Comparison of ENCODE assay signal across 8 cellular contexts in genomic region chr3:42014949-42015533, GRCh38. TPM values are rescaled to one million over a fixed set of nuclear protein-coding genes. Genes with fewer than 3 reads are reported as not detected.
A peak's percentile ranks its signal among the peaks of the same experiment; 100 is the strongest.
DNase-seq lines count a peak whose midpoint lies in the region; ATAC-seq and TF ChIP-seq lines count a peak whose summit lies in the region.

No MANE protein-coding gene starts in this region.

- TF ChIP-seq CTCF in endodermal cell (conservative IDR thresholded peaks at IDR 0.05) (no peak), vagina (IDR thresholded peaks at IDR 0.05) (no peak)

- H3K27me3 ChIP-seq in BLaER1 treated with 17β-estradiol and CSF1 and Interleukin-3, amounts not matched to agents 10 nM and 100 nM, result no peaks in the 10 kb centered on the region
- H3K27me3 ChIP-seq in HAP-1 (ENCODE audit: low read depth), result no peaks in the 10 kb centered on the region
- no peaks in the 10 kb centered on the region for H3K27me3 ChIP-seq in endodermal cell (ENCODE audit: control insufficient read depth, insufficient read depth, low read length, poor library complexity, severe bottlenecking)
- H3K27me3 ChIP-seq in vagina, result no peaks in the 10 kb centered on the region

- peak overlapping the region; percentile 93 to 100 (median 97) for H3K9ac ChIP-seq in BLaER1 treated with 17β-estradiol and CSF1 and Interleukin-3, amounts not matched to agents 10 nM and 100 nM
- H3K9ac ChIP-seq in endodermal cell (ENCODE audit: extremely low read depth, low read length, poor library complexity, severe bottlenecking), result peak overlapping the region; percentile 73

- peaks cover 0 to 5% (median 0%) of the 10 kb centered on the region in 11 experiments; a peak in 2 of 22 replicates for H3K36me3 ChIP-seq in BLaER1 treated with 17β-estradiol and CSF1 and Interleukin-3, amounts not matched to agents 10 nM and 100 nM
- H3K36me3 ChIP-seq in HAP-1 (replicated peaks), result no peaks in the 10 kb centered on the region
- no peaks in the 10 kb centered on the region for H3K36me3 ChIP-seq in endodermal cell (ENCODE audit: control insufficient read depth, insufficient read depth, low read length)
- no peaks in the 10 kb centered on the region for H3K36me3 ChIP-seq in vagina

- peaks cover 12% of the 10 kb centered on the region for H3K4me1 Mint-ChIP-seq in endodermal cell

- DNase-seq in HAP-1 (ENCODE audit: low spot score in 2 of 2) (peak in 1 of 2 experiments; percentile 49), SKM-1 treated with dmso at 0.1 percent for 144 hours (lab: John Stamatoyannopoulos, UW; ENCODE audit: unreplicated experiment) (peak; percentile 68), endodermal cell (peak; percentile 63), mucosa of gallbladder (ENCODE audit: low spot score) (peak; percentile 15), vagina (ENCODE audit: extremely low spot score in 2 of 2) (no peak)

- peaks cover 4% of the 10 kb centered on the region for H3K27me3 Mint-ChIP-seq in endodermal cell (ENCODE audit: insufficient read depth)

- in situ Hi-C loops in HAP-1 (cut with MboI; ENCODE audit: low sequenced_read_pairs), result no loop called here

- H3K4me1 ChIP-seq in BLaER1 treated with 17β-estradiol and CSF1 and Interleukin-3, amounts not matched to agents 10 nM and 100 nM, result peaks cover 54 to 71% (median 67%) of the 10 kb centered on the region in 10 experiments
- H3K4me1 ChIP-seq in HAP-1 (peaks cover 9% of the 10 kb centered on the region), endodermal cell (ENCODE audit: control insufficient read depth, insufficient read depth, low read length) (no peaks in the 10 kb centered on the region), vagina (peaks cover 56% of the 10 kb centered on the region)

- peaks cover 36 to 59% (median 51%) of the 10 kb centered on the region in 11 experiments; a peak in 19 of 22 replicates for H4K20me1 ChIP-seq in BLaER1 treated with 17β-estradiol and CSF1 and Interleukin-3, amounts not matched to agents 10 nM and 100 nM

- peak overlapping the region; percentile 78 for H3K4me3 Mint-ChIP-seq in endodermal cell

- H3K9me3 ChIP-seq in BLaER1 treated with 17β-estradiol and CSF1 and Interleukin-3, amounts not matched to agents 10 nM and 100 nM (replicated peaks in 1 of 11), result no peaks in the 10 kb centered on the region
- H3K9me3 ChIP-seq in HAP-1, result no peaks in the 10 kb centered on the region
- no peaks in the 10 kb centered on the region for H3K9me3 ChIP-seq in endodermal cell (ENCODE audit: control insufficient read depth, low read length)
- H3K9me3 ChIP-seq in vagina, result no peaks in the 10 kb centered on the region

- TF ChIP-seq POLR2A in vagina (IDR thresholded peaks at IDR 0.05), result no peak

- H3K27ac ChIP-seq in BLaER1 treated with 17β-estradiol and CSF1 and Interleukin-3, amounts not matched to agents 10 nM and 100 nM, result peak overlapping the region; percentile 95 to 99 (median 98)
- H3K27ac ChIP-seq in endodermal cell (ENCODE audit: low read depth, low read length) (peak overlapping the region; percentile 48), vagina (peak overlapping the region; percentile 88)

- ATAC-seq in GM18858 (IDR thresholded peaks at IDR 0.05; ENCODE audit: unreplicated experiment), result no peak
- no peak for ATAC-seq in HG03045 (IDR thresholded peaks at IDR 0.05; ENCODE audit: unreplicated experiment)

- 10 to 38% methylated on average over 2 to 11 of the region's 11 CpGs for WGBS in endodermal cell (ENCODE audit: insufficient coverage in 1 of 2, insufficient read length in 1 of 2), 2 experiments

- peak overlapping the region; percentile 84 to 98 (median 95) for H3K4me2 ChIP-seq in BLaER1 treated with 17β-estradiol and CSF1 and Interleukin-3, amounts not matched to agents 10 nM and 100 nM

- peak overlapping the region; percentile 89 to 99 (median 97) for H3K4me3 ChIP-seq in BLaER1 treated with 17β-estradiol and CSF1 and Interleukin-3, amounts not matched to agents 10 nM and 100 nM
- H3K4me3 ChIP-seq in HAP-1 (peak overlapping the region; percentile 66), endodermal cell (ENCODE audit: low read length) (peak overlapping the region; percentile 93), vagina (peak overlapping the region; percentile 97 to 100)

- no peaks in the 10 kb centered on the region for H3K9me3 Mint-ChIP-seq in endodermal cell

- H3K36me3 Mint-ChIP-seq in endodermal cell (ENCODE audit: low read depth), result no peaks in the 10 kb centered on the region

- H3K27ac Mint-ChIP-seq in endodermal cell, result peak overlapping the region; percentile 71

- intact Hi-C loops in vagina (cut with DNase I), result loop anchor here (5.0 kb wide), 1 partner anchor 82 kb away; no protein-coding TSS in a partner anchor

RNA-seq across cellular contexts. Expression of gene ULK4, which starts 53.1 kb away (rescaled TPM):
- total RNA-seq in endodermal cell, result 10 to 100 TPM; 11.1 to 17.9 TPM
- 5.8 TPM for polyA plus RNA-seq in endodermal cell (2013, experiment 1 of 2)
- 4.6 TPM for polyA plus RNA-seq in endodermal cell (2013, experiment 2 of 2)
- total RNA-seq in mucosa of gallbladder, result 9.8 TPM
- total RNA-seq in vagina, result 24.1 TPM

Comparison
In these comparisons a context has a peak if more than half of its experiments do, and no peak if none do; other contexts are left out.
1. H3K27ac ChIP-seq: peak in every context shown above with its lines; median percentile 98 in BLaER1 treated with 17β-estradiol and CSF1 and Interleukin-3, amounts not matched to agents 10 nM and 100 nM; 88 in vagina; 48 in endodermal cell.
2. DNase-seq: peak in SKM-1 treated with dmso at 0.1 percent for 144 hours (single experiment), endodermal cell (single experiment) and mucosa of gallbladder (single experiment); none in vagina (0 of 2).
3. Peak in every context shown above with its lines, with median percentiles within 50 percentile points of each other: H3K4me3 ChIP-seq.